In the genomic region with DNA sequence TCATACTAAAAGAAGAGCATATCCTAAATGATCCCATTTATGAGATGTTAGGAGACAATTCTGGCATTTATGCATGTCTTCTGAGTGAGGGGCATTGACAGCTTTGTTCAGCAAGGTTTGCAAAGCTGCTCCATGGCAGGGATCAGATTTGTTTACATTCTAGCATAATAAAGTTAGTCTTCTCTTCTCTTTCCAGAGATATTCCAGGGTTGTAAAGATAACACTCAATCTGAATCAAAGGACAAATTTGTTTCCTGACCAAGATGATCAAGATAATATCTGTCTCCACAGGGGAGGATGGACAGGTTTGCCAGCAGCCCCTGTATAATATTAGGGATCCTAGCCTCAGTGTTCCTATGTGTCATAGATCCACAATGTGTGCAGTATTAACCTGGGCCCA, we compare ENCODE assay signal across 8 cellular contexts.
"Had no signal": no experiment of that assay in that cellular context is flagged by ENCODE, and none has a peak within 500 bp of the region (broad histone marks: within the 10 kb centered on the region; RNA-seq: fewer than 3 reads in every experiment).

No MANE protein-coding gene starts in this region.

- ATAC-seq: K562 had no signal

- H3K4me3 ChIP-seq: GM23248, HAP-1, K562 had no signal

- FAIRE-seq: HTR-8/SVneo, K562 had no signal

- H3K4me3 Mint-ChIP-seq: HFFc6 had no signal

- DNase-seq: GM23248, GOT3, H7, HFFc6, IMR-90 had no signal

- H3K27ac Mint-ChIP-seq: HFFc6 had no signal
